In genomic region chr2:238096311-238097011, GRCh38 we compare ENCODE assay signal across 16 cellular contexts. TPM values are rescaled to one million over a fixed set of nuclear protein-coding genes. Genes with fewer than 3 reads are reported as not detected.
DNase-seq lines count a peak whose midpoint lies in the region; TF ChIP-seq lines count a peak whose summit lies in the region.
"Had no signal": no experiment of that assay in that cellular context is flagged by ENCODE, and none has a peak within 500 bp of the region (broad histone marks: within the 10 kb centered on the region; RNA-seq: fewer than 3 reads in every experiment).

No MANE protein-coding gene starts in this region.

- no peak overlapping the region for H3K4me2 ChIP-seq in osteoblast (ENCODE audit: insufficient read depth, low read length)
- H3K4me2 ChIP-seq: A549 had no signal

- TF ChIP-seq CTCF in osteoblast (IDR thresholded peaks at IDR 0.05; ENCODE audit: extremely low read depth, low read depth, low read length): no peak

- no peaks in the 10 kb centered on the region for H3K27me3 ChIP-seq in osteoblast (ENCODE audit: insufficient read depth, low read length)
- H3K27me3 ChIP-seq: SJSA1, transverse colon had no signal

- H3K4me3 ChIP-seq in osteoblast (ENCODE audit: insufficient read depth, low read length): no peak overlapping the region
- H3K4me3 ChIP-seq: A549, coronary artery, SJSA1, skin epidermis, transverse colon had no signal

- no peaks in the 10 kb centered on the region for H4K20me1 ChIP-seq in osteoblast (ENCODE audit: insufficient read depth, low read length)

- H2AFZ ChIP-seq in osteoblast (ENCODE audit: low read length): no peak overlapping the region

- H3K36me3 ChIP-seq in osteoblast (ENCODE audit: insufficient read depth, low read length): no peaks in the 10 kb centered on the region
- H3K36me3 ChIP-seq: SJSA1, transverse colon had no signal

- H3K4me1 ChIP-seq in osteoblast (ENCODE audit: insufficient read depth, low read length): no peaks in the 10 kb centered on the region
- H3K4me1 ChIP-seq: A549 had no signal

- H3K9me3 ChIP-seq in osteoblast (ENCODE audit: low read depth, low read length): no peaks in the 10 kb centered on the region
- H3K9me3 ChIP-seq: A549, SJSA1, transverse colon had no signal

- no peaks in the 10 kb centered on the region for H3K79me2 ChIP-seq in osteoblast (ENCODE audit: insufficient read depth, low read length)

- no peak overlapping the region for H3K27ac ChIP-seq in osteoblast (ENCODE audit: low read depth, low read length)
- H3K27ac ChIP-seq: A549, coronary artery, SJSA1, skin epidermis, transverse colon had no signal

- DNase-seq in NCI-H2029 (lab: John Stamatoyannopoulos, UW) (peak; percentile 29), NCI-H2029 treated with DMSO at 0.1 percent for 48 hours (lab: John Stamatoyannopoulos, UW) (no peak), NCI-H146 (lab: John Stamatoyannopoulos, UW) (peak; percentile 92), cerebellar cortex (ENCODE audit: low spot score) (peak; percentile 98), osteoblast (ENCODE audit: insufficient read length, low spot score, missing footprints) (peak; percentile 86), COLO668 (lab: John Stamatoyannopoulos, UW; ENCODE audit: unreplicated experiment) (no peak), AML-193 (lab: John Stamatoyannopoulos, UW) (no peak)
- DNase-seq in activated CD4-positive, alpha-beta T cell treated with anti-CD3 and anti-CD28 coated beads, Interleukin-2, amount 50 U/mL, for 4 hours: no peak
- DNase-seq: activated naive CD4-positive, alpha-beta T cell treated with Interleukin-2 at 50 U/mL for 16 hours; DMS153; NCI-H2227 treated with DMSO at 0.1 percent for 48 hours; transverse colon had no signal

RNA-seq across cellular contexts. Expression of gene ESPNL, which starts 3.7 kb away (rescaled TPM):
- 1.8 and 9.8 TPM in 2 replicates for total RNA-seq in osteoblast

RNA-seq across cellular contexts. Expression of gene SCLY, which starts 35.7 kb away (rescaled TPM):
- 11.6 and 12.4 TPM in 2 replicates for total RNA-seq in osteoblast

RNA-seq across cellular contexts. Expression of gene KLHL30, which starts 42.0 kb away (rescaled TPM):
- under 0.01 TPM in 2 replicates for total RNA-seq in osteoblast

Comparison
In these comparisons a context has a peak if more than half of its experiments do, and no peak if none do; other contexts are left out.
1. DNase-seq: peak in NCI-H2029 (single experiment), NCI-H146 (single experiment), cerebellar cortex (single experiment) and osteoblast (single experiment); none in NCI-H2029 treated with DMSO at 0.1 percent for 48 hours (single experiment), COLO668 (single experiment), activated CD4-positive, alpha-beta T cell treated with anti-CD3 and anti-CD28 coated beads, Interleukin-2, amount 50 U/mL, for 4 hours (0 of 2) and AML-193 (0 of 2).